21 cellular contexts compared by ENCODE assay signal in genomic region chr7:1236831-1237701, GRCh38. TPM values are rescaled to one million over a fixed set of nuclear protein-coding genes. Genes with fewer than 3 reads are reported as not detected.
DNase-seq lines count a peak whose midpoint lies in the region; ATAC-seq and TF ChIP-seq lines count a peak whose summit lies in the region.
"Had no signal": no experiment of that assay in that cellular context is flagged by ENCODE, and none has a peak within 500 bp of the region (broad histone marks: within the 10 kb centered on the region; RNA-seq: fewer than 3 reads in every experiment).

No MANE protein-coding gene starts in this region.

- peaks cover 6% of the 10 kb centered on the region for H3K36me3 Mint-ChIP-seq in activated CD4-positive, alpha-beta memory T cell treated with anti-CD3 and anti-CD28 coated beads for 36 hours
- H3K36me3 Mint-ChIP-seq in activated CD4-positive, alpha-beta memory T cell treated with anti-CD3 and anti-CD28 coated beads, Interleukin-2, amount 10 ng/mL, durations not matched to agents 7 days and 5 days (ENCODE audit: low read depth), result peaks cover 14% of the 10 kb centered on the region
- no peaks in the 10 kb centered on the region for H3K36me3 Mint-ChIP-seq in CD4-positive, alpha-beta T cell (ENCODE audit: low read depth)
- H3K36me3 Mint-ChIP-seq in activated T-helper 1 cell treated with anti-CD3 and anti-CD28 coated beads, Interleukin-12 subunit alpha, Interleukin-12 subunit beta, Interleukin-2, Interleukin-4 antibody, amounts not matched to agents 30 ng/mL and 10 ng/mL and 1 ng/mL, durations not matched to agents 14 hours and 24 hours and 36 hours (ENCODE audit: low read depth), result peaks cover 2% of the 10 kb centered on the region
- peaks cover 0 to 3% (median 0%) of the 10 kb centered on the region in 5 donors for H3K36me3 Mint-ChIP-seq in naive thymus-derived CD4-positive, alpha-beta T cell

- no peak overlapping the region for H3K27ac Mint-ChIP-seq in activated CD4-positive, alpha-beta memory T cell treated with anti-CD3 and anti-CD28 coated beads for 36 hours
- H3K27ac Mint-ChIP-seq in activated CD4-positive, alpha-beta memory T cell treated with anti-CD3 and anti-CD28 coated beads, Interleukin-2, amount 10 ng/mL, durations not matched to agents 7 days and 5 days, result no peak overlapping the region
- H3K27ac Mint-ChIP-seq in CD4-positive, alpha-beta T cell, result no peak overlapping the region
- H3K27ac Mint-ChIP-seq in activated T-helper 1 cell treated with anti-CD3 and anti-CD28 coated beads, Interleukin-12 subunit alpha, Interleukin-12 subunit beta, Interleukin-2, Interleukin-4 antibody, amounts not matched to agents 30 ng/mL and 10 ng/mL and 1 ng/mL, durations not matched to agents 14 hours and 24 hours and 36 hours, result peak overlapping the region; percentile 74
- H3K27ac Mint-ChIP-seq in naive thymus-derived CD4-positive, alpha-beta T cell, result peak overlapping the region in 3 of 9 donors; percentile 47 to 80 (median 49)

- peaks cover 55% of the 10 kb centered on the region for H3K27me3 Mint-ChIP-seq in activated CD4-positive, alpha-beta memory T cell treated with anti-CD3 and anti-CD28 coated beads for 36 hours
- peaks cover 59% of the 10 kb centered on the region for H3K27me3 Mint-ChIP-seq in activated CD4-positive, alpha-beta memory T cell treated with anti-CD3 and anti-CD28 coated beads, Interleukin-2, amount 10 ng/mL, durations not matched to agents 7 days and 5 days
- H3K27me3 Mint-ChIP-seq in CD4-positive, alpha-beta T cell, result peaks cover 65% of the 10 kb centered on the region
- peaks cover 47% of the 10 kb centered on the region for H3K27me3 Mint-ChIP-seq in activated T-helper 1 cell treated with anti-CD3 and anti-CD28 coated beads, Interleukin-12 subunit alpha, Interleukin-12 subunit beta, Interleukin-2, Interleukin-4 antibody, amounts not matched to agents 30 ng/mL and 10 ng/mL and 1 ng/mL, durations not matched to agents 14 hours and 24 hours and 36 hours (ENCODE audit: insufficient read depth)
- peaks cover 42 to 61% (median 56%) of the 10 kb centered on the region in 5 donors for H3K27me3 Mint-ChIP-seq in naive thymus-derived CD4-positive, alpha-beta T cell

- CTCF ChIA-PET in activated CD4-positive, alpha-beta memory T cell treated with anti-CD3 and anti-CD28 coated beads for 36 hours (lab: Charles Lee), result no interaction called here
- CTCF ChIA-PET in activated CD4-positive, alpha-beta memory T cell treated with anti-CD3 and anti-CD28 coated beads, Interleukin-2, amount 10 ng/mL, durations not matched to agents 7 days and 5 days (lab: Charles Lee), result no interaction called here
- CTCF ChIA-PET in CD4-positive, alpha-beta T cell (lab: Charles Lee), result no interaction called here
- CTCF ChIA-PET in naive thymus-derived CD4-positive, alpha-beta T cell (lab: Charles Lee), result no interaction called here

- H3K4me3 Mint-ChIP-seq in activated CD4-positive, alpha-beta memory T cell treated with anti-CD3 and anti-CD28 coated beads for 36 hours, result peak overlapping the region; percentile 12
- H3K4me3 Mint-ChIP-seq in activated CD4-positive, alpha-beta memory T cell treated with anti-CD3 and anti-CD28 coated beads, Interleukin-2, amount 10 ng/mL, durations not matched to agents 7 days and 5 days, result no peak overlapping the region
- H3K4me3 Mint-ChIP-seq in CD4-positive, alpha-beta T cell, result peak overlapping the region; percentile 54
- no peak overlapping the region for H3K4me3 Mint-ChIP-seq in activated T-helper 1 cell treated with anti-CD3 and anti-CD28 coated beads, Interleukin-12 subunit alpha, Interleukin-12 subunit beta, Interleukin-2, Interleukin-4 antibody, amounts not matched to agents 30 ng/mL and 10 ng/mL and 1 ng/mL, durations not matched to agents 14 hours and 24 hours and 36 hours
- H3K4me3 Mint-ChIP-seq in naive thymus-derived CD4-positive, alpha-beta T cell, result peak overlapping the region in 9 of 10 donors; percentile 34 to 68 (median 63)
- H3K4me3 Mint-ChIP-seq: stimulated activated naive B cell treated with anti-CD40 and anti-IgM and Interleukin-4, amounts not matched to agents 10 μg/mL and 1 μg/mL and 100 μg/mL, for 72 hours had no signal

- no peak overlapping the region for H3K4me3 ChIP-seq in naive thymus-derived CD4-positive, alpha-beta T cell (ENCODE audit: low read length)
- H3K4me3 ChIP-seq: MG63, upper lobe of right lung had no signal

- no peaks in the 10 kb centered on the region for H3K9me3 ChIP-seq in CD4-positive, alpha-beta T cell (ENCODE audit: control insufficient read depth, low read length)
- no peaks in the 10 kb centered on the region for H3K9me3 ChIP-seq in naive thymus-derived CD4-positive, alpha-beta T cell (ENCODE audit: control insufficient read depth in 2 of 3, low read length in 3 of 3)
- H3K9me3 ChIP-seq: esophagus muscularis mucosa, MG63, upper lobe of right lung had no signal

- no peaks in the 10 kb centered on the region for H3K36me3 ChIP-seq in naive thymus-derived CD4-positive, alpha-beta T cell (ENCODE audit: control insufficient read depth in 2 of 3, insufficient read depth in 3 of 3, low read length in 3 of 3)
- H3K36me3 ChIP-seq: esophagus muscularis mucosa, MG63, upper lobe of right lung had no signal

- no peaks in the 10 kb centered on the region for H3K9me3 Mint-ChIP-seq in activated CD4-positive, alpha-beta memory T cell treated with anti-CD3 and anti-CD28 coated beads for 36 hours
- no peaks in the 10 kb centered on the region for H3K9me3 Mint-ChIP-seq in activated CD4-positive, alpha-beta memory T cell treated with anti-CD3 and anti-CD28 coated beads, Interleukin-2, amount 10 ng/mL, durations not matched to agents 7 days and 5 days
- no peaks in the 10 kb centered on the region for H3K9me3 Mint-ChIP-seq in CD4-positive, alpha-beta T cell
- H3K9me3 Mint-ChIP-seq in activated T-helper 1 cell treated with anti-CD3 and anti-CD28 coated beads, Interleukin-12 subunit alpha, Interleukin-12 subunit beta, Interleukin-2, Interleukin-4 antibody, amounts not matched to agents 30 ng/mL and 10 ng/mL and 1 ng/mL, durations not matched to agents 14 hours and 24 hours and 36 hours, result no peaks in the 10 kb centered on the region
- peaks cover 0 to 3% (median 0%) of the 10 kb centered on the region in 11 donors for H3K9me3 Mint-ChIP-seq in naive thymus-derived CD4-positive, alpha-beta T cell

- ATAC-seq in CD4-positive, alpha-beta T cell (ENCODE audit: poor library complexity), result no peak
- ATAC-seq in naive thymus-derived CD4-positive, alpha-beta T cell, result no peak
- no peak for ATAC-seq in GM18858 (IDR thresholded peaks at IDR 0.05; ENCODE audit: unreplicated experiment)
- ATAC-seq in HG02610 (IDR thresholded peaks at IDR 0.05; ENCODE audit: unreplicated experiment), result no peak
- ATAC-seq: stimulated activated naive B cell treated with anti-CD40 and anti-IgM and Interleukin-4, amounts not matched to agents 10 μg/mL and 1 μg/mL and 100 μg/mL, for 72 hours; upper lobe of right lung had no signal

- no peak for TF ChIP-seq CTCF in CD4-positive, alpha-beta T cell (IDR thresholded peaks at IDR 0.05)

- DNase-seq in activated CD4-positive, alpha-beta memory T cell treated with anti-CD3 and anti-CD28 coated beads for 36 hours, result no peak
- no peak for DNase-seq in activated CD4-positive, alpha-beta memory T cell treated with anti-CD3 and anti-CD28 coated beads, Interleukin-2, amount 10 ng/mL, durations not matched to agents 7 days and 5 days
- DNase-seq in CD4-positive, alpha-beta T cell, result no peak
- no peak for DNase-seq in activated T-helper 1 cell treated with anti-CD3 and anti-CD28 coated beads, Interleukin-12 subunit alpha, Interleukin-12 subunit beta, Interleukin-2, Interleukin-4 antibody, amounts not matched to agents 30 ng/mL and 10 ng/mL and 1 ng/mL, durations not matched to agents 14 hours and 24 hours and 36 hours (ENCODE audit: low spot score)
- no peak for DNase-seq in naive thymus-derived CD4-positive, alpha-beta T cell
- DNase-seq in NCI-H2029 (lab: John Stamatoyannopoulos, UW), result no peak
- DNase-seq: activated CD4-positive, CD25-positive, alpha-beta regulatory T cell; GDM1; NCI-H2029 treated with DMSO at 0.1 percent for 48 hours; NCI-H524 treated with DMSO at 0.1 percent for 48 hours; stimulated activated naive B cell treated with anti-CD40 and anti-IgM and Interleukin-4, amounts not matched to agents 10 μg/mL and 1 μg/mL and 100 μg/mL, for 72 hours; SW 1271; upper lobe of right lung had no signal

- H3K27ac ChIP-seq in CD4-positive, alpha-beta T cell (ENCODE audit: low read depth, low read length), result no peak overlapping the region
- no peak overlapping the region for H3K27ac ChIP-seq in naive thymus-derived CD4-positive, alpha-beta T cell (ENCODE audit: low read depth, low read length)
- H3K27ac ChIP-seq: esophagus muscularis mucosa, parathyroid adenoma, upper lobe of right lung had no signal

- POLR2A ChIA-PET in activated CD4-positive, alpha-beta memory T cell treated with anti-CD3 and anti-CD28 coated beads for 36 hours (lab: Charles Lee), result no interaction called here
- POLR2A ChIA-PET in activated CD4-positive, alpha-beta memory T cell treated with anti-CD3 and anti-CD28 coated beads, Interleukin-2, amount 10 ng/mL, durations not matched to agents 7 days and 5 days (lab: Charles Lee), result no interaction called here
- POLR2A ChIA-PET in CD4-positive, alpha-beta T cell (lab: Charles Lee), result no interaction called here
- POLR2A ChIA-PET in naive thymus-derived CD4-positive, alpha-beta T cell (lab: Charles Lee), result no interaction called here

- H3K4me1 ChIP-seq in naive thymus-derived CD4-positive, alpha-beta T cell (ENCODE audit: control insufficient read depth in 2 of 2, insufficient read depth in 2 of 2, low read length in 2 of 2), result peaks cover 0 to 11% of the 10 kb centered on the region in 2 donors
- H3K4me1 ChIP-seq: parathyroid adenoma had no signal

- intact Hi-C loops in activated CD4-positive, alpha-beta memory T cell treated with anti-CD3 and anti-CD28 coated beads for 36 hours (cut with micrococcal nuclease), result no loop called here
- intact Hi-C loops in CD4-positive, alpha-beta T cell (cut with DNase I, micrococcal nuclease), result loop anchor here in 1 of 2 experiments (10.0 kb wide), 1 partner anchor 1288 kb away; no protein-coding TSS in a partner anchor
- intact Hi-C loops in activated T-helper 1 cell treated with anti-CD3 and anti-CD28 coated beads, Interleukin-12 subunit alpha, Interleukin-12 subunit beta, Interleukin-2, Interleukin-4 antibody, amounts not matched to agents 30 ng/mL and 10 ng/mL and 1 ng/mL, durations not matched to agents 14 hours and 24 hours and 36 hours (cut with micrococcal nuclease), result no loop called here
- intact Hi-C loops in naive thymus-derived CD4-positive, alpha-beta T cell (cut with micrococcal nuclease), result loop anchor here in 1 of 2 donors (5.0 kb wide), 1 partner anchor 715 kb away; no protein-coding TSS in a partner anchor

- H3K27me3 ChIP-seq in CD4-positive, alpha-beta T cell (ENCODE audit: control insufficient read depth, insufficient read depth, low read length), result peaks cover 81% of the 10 kb centered on the region
- H3K27me3 ChIP-seq in naive thymus-derived CD4-positive, alpha-beta T cell (ENCODE audit: control insufficient read depth in 2 of 2, insufficient read depth in 2 of 2, low read length in 2 of 2), result peaks cover 8 to 23% of the 10 kb centered on the region in 2 donors

- peaks cover 21% of the 10 kb centered on the region for H3K4me1 Mint-ChIP-seq in activated CD4-positive, alpha-beta memory T cell treated with anti-CD3 and anti-CD28 coated beads for 36 hours (ENCODE audit: low read depth)
- peaks cover 16% of the 10 kb centered on the region for H3K4me1 Mint-ChIP-seq in activated CD4-positive, alpha-beta memory T cell treated with anti-CD3 and anti-CD28 coated beads, Interleukin-2, amount 10 ng/mL, durations not matched to agents 7 days and 5 days
- H3K4me1 Mint-ChIP-seq in CD4-positive, alpha-beta T cell (ENCODE audit: low read depth), result peaks cover 31% of the 10 kb centered on the region
- peaks cover 9% of the 10 kb centered on the region for H3K4me1 Mint-ChIP-seq in activated T-helper 1 cell treated with anti-CD3 and anti-CD28 coated beads, Interleukin-12 subunit alpha, Interleukin-12 subunit beta, Interleukin-2, Interleukin-4 antibody, amounts not matched to agents 30 ng/mL and 10 ng/mL and 1 ng/mL, durations not matched to agents 14 hours and 24 hours and 36 hours (ENCODE audit: low read depth)
- peaks cover 14 to 40% (median 29%) of the 10 kb centered on the region in 7 donors for H3K4me1 Mint-ChIP-seq in naive thymus-derived CD4-positive, alpha-beta T cell

RNA-seq across cellular contexts. Expression of gene UNCX, which starts 4.4 kb away (rescaled TPM):
- total RNA-seq in activated CD4-positive, alpha-beta memory T cell treated with anti-CD3 and anti-CD28 coated beads for 36 hours, result not detected
- total RNA-seq in activated CD4-positive, alpha-beta memory T cell treated with anti-CD3 and anti-CD28 coated beads, Interleukin-2, amount 10 ng/mL, durations not matched to agents 7 days and 5 days, result not detected
- total RNA-seq in CD4-positive, alpha-beta T cell, result not detected
- total RNA-seq in activated T-helper 1 cell treated with anti-CD3 and anti-CD28 coated beads, Interleukin-12 subunit alpha, Interleukin-12 subunit beta, Interleukin-2, Interleukin-4 antibody, amounts not matched to agents 30 ng/mL and 10 ng/mL and 1 ng/mL, durations not matched to agents 14 hours and 24 hours and 36 hours, result not detected in 2 replicates
- not detected for total RNA-seq in naive thymus-derived CD4-positive, alpha-beta T cell
- polyA plus RNA-seq in naive thymus-derived CD4-positive, alpha-beta T cell, result not detected
- total RNA-seq: dermis microvascular lymphatic vessel endothelial cell, esophagus muscularis mucosa, H4, upper lobe of right lung had no signal
- polyA plus RNA-seq: AG04450 had no signal

Comparison
In these comparisons a context has a peak if more than half of its experiments do, and no peak if none do; other contexts are left out.
1. H3K4me3 Mint-ChIP-seq: peak in activated CD4-positive, alpha-beta memory T cell treated with anti-CD3 and anti-CD28 coated beads for 36 hours (single experiment), CD4-positive, alpha-beta T cell (single experiment) and naive thymus-derived CD4-positive, alpha-beta T cell (9 of 10); none in activated CD4-positive, alpha-beta memory T cell treated with anti-CD3 and anti-CD28 coated beads, Interleukin-2, amount 10 ng/mL, durations not matched to agents 7 days and 5 days (single experiment) and activated T-helper 1 cell treated with anti-CD3 and anti-CD28 coated beads, Interleukin-12 subunit alpha, Interleukin-12 subunit beta, Interleukin-2, Interleukin-4 antibody, amounts not matched to agents 30 ng/mL and 10 ng/mL and 1 ng/mL, durations not matched to agents 14 hours and 24 hours and 36 hours (single experiment).